In the genomic region with DNA sequence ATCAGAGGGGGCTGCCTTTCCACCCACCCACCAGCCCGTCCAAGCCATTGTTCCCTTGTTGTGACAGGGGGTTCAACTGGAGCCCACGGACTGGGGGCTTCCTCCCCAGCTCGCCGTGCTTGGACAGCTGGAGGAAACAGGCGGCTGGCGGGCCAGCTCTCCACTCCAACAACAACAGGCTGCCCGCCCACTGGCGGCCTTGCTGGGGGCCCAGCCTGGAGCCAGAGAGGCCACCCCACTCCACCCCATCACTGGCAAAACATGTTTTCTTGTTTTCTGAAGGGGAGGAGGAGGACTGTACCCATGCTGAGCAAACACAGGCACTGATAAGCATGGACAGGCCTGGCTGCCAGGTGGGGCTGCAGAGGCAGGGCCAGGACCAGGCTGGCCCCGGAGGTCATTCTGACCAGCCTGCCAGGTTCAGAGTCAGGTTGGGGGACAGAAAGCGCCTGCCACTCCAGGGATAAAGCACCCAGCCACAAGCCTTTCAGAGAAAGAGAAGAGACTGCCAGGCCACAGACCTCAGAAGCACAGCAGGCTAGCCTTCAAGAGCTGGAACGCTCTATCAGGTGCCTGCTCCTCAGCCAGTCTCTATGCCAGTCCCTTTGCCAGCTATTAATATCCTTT, we compare ENCODE assay signal across 14 cellular contexts. TPM values are rescaled to one million over a fixed set of nuclear protein-coding genes. Genes with fewer than 3 reads are reported as not detected.
DNase-seq lines count a peak whose midpoint lies in the region; ATAC-seq and TF ChIP-seq lines count a peak whose summit lies in the region.
"Had no signal": no experiment of that assay in that cellular context is flagged by ENCODE, and none has a peak within 500 bp of the region (broad histone marks: within the 10 kb centered on the region; RNA-seq: fewer than 3 reads in every experiment).

No MANE protein-coding gene starts in this region.

- no peak overlapping the region for H3K27ac ChIP-seq in right atrium auricular region
- H3K27ac ChIP-seq in lower lobe of right lung: peak overlapping the region; percentile 46
- peak overlapping the region; percentile 14 for H3K27ac ChIP-seq in urinary bladder (ENCODE audit: low read depth)

- H3K4me1 ChIP-seq in right atrium auricular region (peaks cover 0 to 10% of the 10 kb centered on the region in 2 donors), lower lobe of right lung (peaks cover 16% of the 10 kb centered on the region), urinary bladder (ENCODE audit: insufficient read depth) (no peaks in the 10 kb centered on the region)

- peaks cover 0 to 4% of the 10 kb centered on the region in 2 donors for H3K9me3 ChIP-seq in right atrium auricular region
- no peaks in the 10 kb centered on the region for H3K9me3 ChIP-seq in lower lobe of right lung

- TF ChIP-seq CTCF in right atrium auricular region (IDR thresholded peaks at IDR 0.05): no peak
- no peak for TF ChIP-seq CTCF in lower lobe of right lung (IDR thresholded peaks at IDR 0.05)

- no peaks in the 10 kb centered on the region for H3K27me3 ChIP-seq in right atrium auricular region
- no peaks in the 10 kb centered on the region for H3K27me3 ChIP-seq in lower lobe of right lung (ENCODE audit: low read depth)

- peak; percentile 74 for ATAC-seq in Right ventricle myocardium inferior
- ATAC-seq in lower lobe of right lung: peak; percentile 88 to 91

- H3K36me3 ChIP-seq in right atrium auricular region: no peaks in the 10 kb centered on the region
- H3K36me3 ChIP-seq in lower lobe of right lung: no peaks in the 10 kb centered on the region
- H3K36me3 ChIP-seq in urinary bladder (ENCODE audit: insufficient read depth): no peaks in the 10 kb centered on the region

- no peak for DNase-seq in Right ventricle myocardium inferior (ENCODE audit: missing footprints)
- no peak for DNase-seq in right atrium auricular region (ENCODE audit: low spot score)
- DNase-seq in dermis blood vessel endothelial cell: peak; percentile 68
- DNase-seq in lower lobe of right lung: peak; percentile 70
- DNase-seq in NCI-H187 treated with DMSO at 0.1 percent for 48 hours (lab: John Stamatoyannopoulos, UW): no peak
- DNase-seq in cerebellar nuclear complex (lab: John Stamatoyannopoulos, UW): no peak
- DNase-seq in T-helper 9 cell: no peak
- DNase-seq: activated naive CD4-positive, alpha-beta T cell treated with Interleukin-2 at 50 U/mL for 16 hours; midbrain; MV-4-11; NCI-H524 treated with DMSO at 0.1 percent for 48 hours had no signal

- H3K4me3 ChIP-seq in right atrium auricular region (no peak overlapping the region), lower lobe of right lung (no peak overlapping the region), urinary bladder (ENCODE audit: low read depth, low read length) (no peak overlapping the region)

- WGBS in urinary bladder: 61% methylated on average over 11 of the region's 11 CpGs

- intact Hi-C loops in Right ventricle myocardium inferior (cut with DNase I): no loop called here
- intact Hi-C loops in lower lobe of right lung (cut with DNase I): no loop called here

RNA-seq across cellular contexts. Expression of gene GJA4, which starts 32.8 kb away (rescaled TPM):
- total RNA-seq in Right ventricle myocardium inferior: 23.0 TPM
- 10 to 100 TPM; 31.6 to 50.9 TPM for total RNA-seq in right atrium auricular region
- 54.3 and 61.8 TPM in 2 replicates for total RNA-seq in dermis blood vessel endothelial cell
- total RNA-seq in lower lobe of right lung: 16.1 TPM
- total RNA-seq in urinary bladder: 15.6 TPM
- polyA plus RNA-seq in urinary bladder: 33.6 TPM
- total RNA-seq: HT1080 had no signal
- polyA plus RNA-seq: AG04450 had no signal

RNA-seq across cellular contexts. Expression of gene SMIM12, which starts 34.0 kb away (rescaled TPM):
- 40.6 TPM for total RNA-seq in Right ventricle myocardium inferior
- total RNA-seq in right atrium auricular region: 10 to 100 TPM; 26.6 to 34.0 TPM
- total RNA-seq in dermis blood vessel endothelial cell: 49.2 and 71.1 TPM in 2 replicates
- total RNA-seq in lower lobe of right lung: 34.0 TPM
- 9.7 TPM for total RNA-seq in urinary bladder
- 47.8 TPM for polyA plus RNA-seq in urinary bladder

RNA-seq across cellular contexts. Expression of gene GJB3, which starts 44.6 kb away (rescaled TPM):
- not detected for total RNA-seq in Right ventricle myocardium inferior
- total RNA-seq in right atrium auricular region: under 1 TPM in 1 of 2 donors, not detected in 1; 0.28 TPM
- 0.05 and 0.17 TPM in 2 replicates for total RNA-seq in dermis blood vessel endothelial cell
- total RNA-seq in lower lobe of right lung: 0.80 TPM
- total RNA-seq in urinary bladder: 2.2 TPM
- polyA plus RNA-seq in urinary bladder: 2.1 TPM
- total RNA-seq: HT1080 had no signal
- polyA plus RNA-seq: AG04450 had no signal

Comparison
In these comparisons a context has a peak if more than half of its experiments do, and no peak if none do; other contexts are left out.
1. DNase-seq: peak in dermis blood vessel endothelial cell (single experiment) and lower lobe of right lung (single experiment); none in Right ventricle myocardium inferior (single experiment), right atrium auricular region (single experiment), NCI-H187 treated with DMSO at 0.1 percent for 48 hours (single experiment), cerebellar nuclear complex (0 of 2) and T-helper 9 cell (single experiment).
2. H3K27ac ChIP-seq: peak in lower lobe of right lung (single experiment) and urinary bladder (single experiment); none in right atrium auricular region (0 of 2).